In the genomic region with DNA sequence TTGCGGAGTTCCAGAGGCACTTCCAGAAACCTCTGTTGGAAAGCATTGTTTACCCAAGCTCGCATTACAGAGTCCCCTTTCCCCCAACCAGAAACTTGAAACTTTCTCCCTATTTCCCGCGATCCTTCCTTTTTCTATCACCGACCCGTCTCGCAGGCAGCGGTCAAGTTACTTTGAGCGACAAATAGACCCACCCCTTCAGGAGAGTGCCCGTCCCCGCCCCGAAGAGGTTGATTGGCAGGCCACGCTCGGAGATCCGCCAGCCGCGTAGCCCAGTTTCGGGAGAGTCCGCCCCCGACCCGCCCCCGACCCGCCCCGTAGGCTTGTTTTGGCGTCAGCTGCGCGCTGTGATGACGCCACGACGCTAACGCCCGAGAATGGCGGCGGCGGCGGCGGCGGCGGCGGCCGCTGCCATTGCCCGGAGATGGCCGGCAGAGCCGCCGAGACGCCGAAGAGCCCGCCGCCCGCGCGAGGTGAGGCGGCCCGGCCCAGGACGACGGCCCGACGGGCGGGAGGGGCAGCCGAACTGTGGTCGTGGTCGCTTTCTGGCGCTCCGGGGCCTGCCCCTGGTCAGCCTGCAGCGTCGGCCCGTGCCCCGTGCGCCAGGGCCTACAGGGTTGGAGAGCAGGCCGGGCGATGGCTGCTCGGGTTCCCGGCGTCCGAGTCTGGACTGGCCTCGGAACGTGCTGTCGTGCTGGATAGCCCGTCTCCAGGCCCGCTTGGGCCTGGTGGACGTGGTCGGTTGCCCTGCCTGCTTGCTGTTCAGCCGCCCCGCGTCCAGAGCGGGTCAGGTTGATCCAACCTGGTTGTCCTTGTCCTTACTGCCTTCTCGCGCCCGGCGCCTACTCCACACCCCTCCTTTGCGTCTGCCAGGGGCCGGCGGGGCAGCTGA, we compare ENCODE assay signal across 1 cellular context.
TF ChIP-seq lines count a peak whose summit lies in the region.

A gene (plus strand): TSS at position 356 of the 892 bp plus-strand sequence. CDS start 15,496 bp downstream, outside the sequence.

TF ChIP-seq in SK-N-SH, 30 proteins besides CTCF, POLR2A, EP300 and RAD21 (continued from another document):
- TF ChIP-seq, protein P1, sequence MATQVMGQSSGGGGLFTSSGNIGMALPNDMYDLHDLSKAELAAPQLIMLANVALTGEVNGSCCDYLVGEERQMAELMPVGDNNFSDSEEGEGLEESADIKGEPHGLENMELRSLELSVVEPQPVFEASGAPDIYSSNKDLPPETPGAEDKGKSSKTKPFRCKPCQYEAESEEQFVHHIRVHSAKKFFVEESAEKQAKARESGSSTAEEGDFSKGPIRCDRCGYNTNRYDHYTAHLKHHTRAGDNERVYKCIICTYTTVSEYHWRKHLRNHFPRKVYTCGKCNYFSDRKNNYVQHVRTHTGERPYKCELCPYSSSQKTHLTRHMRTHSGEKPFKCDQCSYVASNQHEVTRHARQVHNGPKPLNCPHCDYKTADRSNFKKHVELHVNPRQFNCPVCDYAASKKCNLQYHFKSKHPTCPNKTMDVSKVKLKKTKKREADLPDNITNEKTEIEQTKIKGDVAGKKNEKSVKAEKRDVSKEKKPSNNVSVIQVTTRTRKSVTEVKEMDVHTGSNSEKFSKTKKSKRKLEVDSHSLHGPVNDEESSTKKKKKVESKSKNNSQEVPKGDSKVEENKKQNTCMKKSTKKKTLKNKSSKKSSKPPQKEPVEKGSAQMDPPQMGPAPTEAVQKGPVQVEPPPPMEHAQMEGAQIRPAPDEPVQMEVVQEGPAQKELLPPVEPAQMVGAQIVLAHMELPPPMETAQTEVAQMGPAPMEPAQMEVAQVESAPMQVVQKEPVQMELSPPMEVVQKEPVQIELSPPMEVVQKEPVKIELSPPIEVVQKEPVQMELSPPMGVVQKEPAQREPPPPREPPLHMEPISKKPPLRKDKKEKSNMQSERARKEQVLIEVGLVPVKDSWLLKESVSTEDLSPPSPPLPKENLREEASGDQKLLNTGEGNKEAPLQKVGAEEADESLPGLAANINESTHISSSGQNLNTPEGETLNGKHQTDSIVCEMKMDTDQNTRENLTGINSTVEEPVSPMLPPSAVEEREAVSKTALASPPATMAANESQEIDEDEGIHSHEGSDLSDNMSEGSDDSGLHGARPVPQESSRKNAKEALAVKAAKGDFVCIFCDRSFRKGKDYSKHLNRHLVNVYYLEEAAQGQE (IDR thresholded peaks at IDR 0.05; ENCODE audit: low read depth, low read length), result no peak
- TF ChIP-seq YY1 (IDR thresholded peaks at IDR 0.05; ENCODE audit: low read depth), result peak; percentile 90
- peak; percentile 55; the same call in 1 of the 2 replicates for TF ChIP-seq MXI1 (IDR thresholded peaks at IDR 0.05; ENCODE audit: low read depth, low read length)
- TF ChIP-seq, protein P2, sequence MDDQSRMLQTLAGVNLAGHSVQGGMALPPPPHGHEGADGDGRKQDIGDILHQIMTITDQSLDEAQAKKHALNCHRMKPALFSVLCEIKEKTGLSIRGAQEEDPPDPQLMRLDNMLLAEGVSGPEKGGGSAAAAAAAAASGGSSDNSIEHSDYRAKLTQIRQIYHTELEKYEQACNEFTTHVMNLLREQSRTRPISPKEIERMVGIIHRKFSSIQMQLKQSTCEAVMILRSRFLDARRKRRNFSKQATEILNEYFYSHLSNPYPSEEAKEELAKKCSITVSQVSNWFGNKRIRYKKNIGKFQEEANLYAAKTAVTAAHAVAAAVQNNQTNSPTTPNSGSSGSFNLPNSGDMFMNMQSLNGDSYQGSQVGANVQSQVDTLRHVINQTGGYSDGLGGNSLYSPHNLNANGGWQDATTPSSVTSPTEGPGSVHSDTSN (IDR thresholded peaks at IDR 0.05), result peak; percentile 99
- TF ChIP-seq NRF1 (IDR thresholded peaks at IDR 0.05; ENCODE audit: low read depth, low read length), result no peak
- no peak for TF ChIP-seq ELF1 (IDR thresholded peaks at IDR 0.05)
- TF ChIP-seq, protein P3, sequence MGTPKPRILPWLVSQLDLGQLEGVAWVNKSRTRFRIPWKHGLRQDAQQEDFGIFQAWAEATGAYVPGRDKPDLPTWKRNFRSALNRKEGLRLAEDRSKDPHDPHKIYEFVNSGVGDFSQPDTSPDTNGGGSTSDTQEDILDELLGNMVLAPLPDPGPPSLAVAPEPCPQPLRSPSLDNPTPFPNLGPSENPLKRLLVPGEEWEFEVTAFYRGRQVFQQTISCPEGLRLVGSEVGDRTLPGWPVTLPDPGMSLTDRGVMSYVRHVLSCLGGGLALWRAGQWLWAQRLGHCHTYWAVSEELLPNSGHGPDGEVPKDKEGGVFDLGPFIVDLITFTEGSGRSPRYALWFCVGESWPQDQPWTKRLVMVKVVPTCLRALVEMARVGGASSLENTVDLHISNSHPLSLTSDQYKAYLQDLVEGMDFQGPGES (IDR thresholded peaks at IDR 0.05; ENCODE audit: low read depth, low read length), result no peak
- peak; percentile 77 for TF ChIP-seq CHD2 (IDR thresholded peaks at IDR 0.05; ENCODE audit: low read length, partially characterized antibody)
- no peak for TF ChIP-seq EZH2phosphoT487 (IDR thresholded peaks at IDR 0.05; ENCODE audit: borderline replicate concordance, low read depth)
- no peak for TF ChIP-seq TCF12 (IDR thresholded peaks at IDR 0.05)
- no peak for TF ChIP-seq FOSL2 (IDR thresholded peaks at IDR 0.05; ENCODE audit: borderline replicate concordance, low read depth)
